ENCODE assay signal across 1 cellular context in the genomic region with DNA sequence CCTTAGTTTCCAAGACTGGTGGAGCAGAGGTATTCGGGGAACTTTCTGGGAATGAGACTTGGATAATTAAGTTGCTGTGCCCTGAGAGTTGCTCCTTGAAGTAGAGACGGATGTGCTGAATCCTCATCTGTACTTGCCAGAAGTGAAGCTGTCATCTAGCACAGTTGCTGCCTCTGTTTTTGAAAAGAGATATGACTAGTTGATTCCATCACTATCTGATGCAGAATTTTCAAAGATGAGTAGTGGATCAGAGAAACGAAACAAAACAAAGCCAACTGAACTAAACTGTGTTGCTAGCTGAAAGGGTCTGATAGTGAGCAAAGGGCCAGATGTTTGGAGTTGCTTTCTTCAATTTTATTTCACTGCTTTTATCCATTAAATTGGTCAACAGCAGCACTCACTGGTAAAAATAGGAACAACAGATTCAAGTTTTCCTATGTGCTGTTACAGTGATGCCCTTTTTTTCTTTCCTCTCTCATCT.
TF ChIP-seq lines count a peak whose summit lies in the region.

No MANE protein-coding gene starts in this region.

TF ChIP-seq in K562, 482 proteins besides CTCF, POLR2A, EP300 and RAD21 (continues in another document):
- TF ChIP-seq, protein P1, sequence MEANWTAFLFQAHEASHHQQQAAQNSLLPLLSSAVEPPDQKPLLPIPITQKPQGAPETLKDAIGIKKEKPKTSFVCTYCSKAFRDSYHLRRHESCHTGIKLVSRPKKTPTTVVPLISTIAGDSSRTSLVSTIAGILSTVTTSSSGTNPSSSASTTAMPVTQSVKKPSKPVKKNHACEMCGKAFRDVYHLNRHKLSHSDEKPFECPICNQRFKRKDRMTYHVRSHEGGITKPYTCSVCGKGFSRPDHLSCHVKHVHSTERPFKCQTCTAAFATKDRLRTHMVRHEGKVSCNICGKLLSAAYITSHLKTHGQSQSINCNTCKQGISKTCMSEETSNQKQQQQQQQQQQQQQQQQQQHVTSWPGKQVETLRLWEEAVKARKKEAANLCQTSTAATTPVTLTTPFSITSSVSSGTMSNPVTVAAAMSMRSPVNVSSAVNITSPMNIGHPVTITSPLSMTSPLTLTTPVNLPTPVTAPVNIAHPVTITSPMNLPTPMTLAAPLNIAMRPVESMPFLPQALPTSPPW (CRISPR knock-in tag; IDR thresholded peaks at IDR 0.05) = peak; percentile 28; the same call in 1 of the 2 replicates
- no peak for TF ChIP-seq ELF2 (CRISPR knock-in tag; IDR thresholded peaks at IDR 0.05)
- peak; percentile 99 for TF ChIP-seq GATAD2B (IDR thresholded peaks at IDR 0.05; ENCODE audit: borderline replicate concordance)
- no peak for TF ChIP-seq HNRNPK (IDR thresholded peaks at IDR 0.05; ENCODE audit: low read depth, low read length, poor library complexity, severe bottlenecking)
- TF ChIP-seq, protein P2, sequence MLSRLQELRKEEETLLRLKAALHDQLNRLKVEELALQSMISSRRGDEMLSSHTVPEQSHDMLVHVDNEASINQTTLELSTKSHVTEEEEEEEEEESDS (CRISPR knock-in tag; IDR thresholded peaks at IDR 0.05) = no peak
- TF ChIP-seq ZNF695 (CRISPR knock-in tag; IDR thresholded peaks at IDR 0.05) = no peak
- TF ChIP-seq, protein P3, sequence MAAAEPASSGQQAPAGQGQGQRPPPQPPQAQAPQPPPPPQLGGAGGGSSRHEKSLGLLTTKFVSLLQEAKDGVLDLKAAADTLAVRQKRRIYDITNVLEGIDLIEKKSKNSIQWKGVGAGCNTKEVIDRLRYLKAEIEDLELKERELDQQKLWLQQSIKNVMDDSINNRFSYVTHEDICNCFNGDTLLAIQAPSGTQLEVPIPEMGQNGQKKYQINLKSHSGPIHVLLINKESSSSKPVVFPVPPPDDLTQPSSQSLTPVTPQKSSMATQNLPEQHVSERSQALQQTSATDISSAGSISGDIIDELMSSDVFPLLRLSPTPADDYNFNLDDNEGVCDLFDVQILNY (CRISPR knock-in tag; IDR thresholded peaks at IDR 0.05) = no peak
- no peak for TF ChIP-seq ZNF324 (CRISPR knock-in tag; IDR thresholded peaks at IDR 0.05)
- TF ChIP-seq HCFC1 (IDR thresholded peaks at IDR 0.05; ENCODE audit: low read depth, low read length) = no peak
- TF ChIP-seq ATF1 (CRISPR knock-in tag; IDR thresholded peaks at IDR 0.05) = no peak
- peak; percentile 83 for TF ChIP-seq ATF1 (tag; IDR thresholded peaks at IDR 0.05)
- no peak for TF ChIP-seq ZNF3 (CRISPR knock-in tag; IDR thresholded peaks at IDR 0.05)
- TF ChIP-seq NCOR1 (IDR thresholded peaks at IDR 0.05) = peak; percentile 95
- no peak for TF ChIP-seq ZC3H11A (IDR thresholded peaks at IDR 0.05; ENCODE audit: low read depth, low read length)
- 0 out of 2 replicates have a peak, but pooled peaks have one; percentile 14 for TF ChIP-seq MAFK (IDR thresholded peaks at IDR 0.05; ENCODE audit: low read length)
- no peak for TF ChIP-seq TEAD2 (tag; IDR thresholded peaks at IDR 0.05)
- TF ChIP-seq HMG20B (CRISPR knock-in tag; IDR thresholded peaks at IDR 0.05) = no peak
- TF ChIP-seq, protein P4, sequence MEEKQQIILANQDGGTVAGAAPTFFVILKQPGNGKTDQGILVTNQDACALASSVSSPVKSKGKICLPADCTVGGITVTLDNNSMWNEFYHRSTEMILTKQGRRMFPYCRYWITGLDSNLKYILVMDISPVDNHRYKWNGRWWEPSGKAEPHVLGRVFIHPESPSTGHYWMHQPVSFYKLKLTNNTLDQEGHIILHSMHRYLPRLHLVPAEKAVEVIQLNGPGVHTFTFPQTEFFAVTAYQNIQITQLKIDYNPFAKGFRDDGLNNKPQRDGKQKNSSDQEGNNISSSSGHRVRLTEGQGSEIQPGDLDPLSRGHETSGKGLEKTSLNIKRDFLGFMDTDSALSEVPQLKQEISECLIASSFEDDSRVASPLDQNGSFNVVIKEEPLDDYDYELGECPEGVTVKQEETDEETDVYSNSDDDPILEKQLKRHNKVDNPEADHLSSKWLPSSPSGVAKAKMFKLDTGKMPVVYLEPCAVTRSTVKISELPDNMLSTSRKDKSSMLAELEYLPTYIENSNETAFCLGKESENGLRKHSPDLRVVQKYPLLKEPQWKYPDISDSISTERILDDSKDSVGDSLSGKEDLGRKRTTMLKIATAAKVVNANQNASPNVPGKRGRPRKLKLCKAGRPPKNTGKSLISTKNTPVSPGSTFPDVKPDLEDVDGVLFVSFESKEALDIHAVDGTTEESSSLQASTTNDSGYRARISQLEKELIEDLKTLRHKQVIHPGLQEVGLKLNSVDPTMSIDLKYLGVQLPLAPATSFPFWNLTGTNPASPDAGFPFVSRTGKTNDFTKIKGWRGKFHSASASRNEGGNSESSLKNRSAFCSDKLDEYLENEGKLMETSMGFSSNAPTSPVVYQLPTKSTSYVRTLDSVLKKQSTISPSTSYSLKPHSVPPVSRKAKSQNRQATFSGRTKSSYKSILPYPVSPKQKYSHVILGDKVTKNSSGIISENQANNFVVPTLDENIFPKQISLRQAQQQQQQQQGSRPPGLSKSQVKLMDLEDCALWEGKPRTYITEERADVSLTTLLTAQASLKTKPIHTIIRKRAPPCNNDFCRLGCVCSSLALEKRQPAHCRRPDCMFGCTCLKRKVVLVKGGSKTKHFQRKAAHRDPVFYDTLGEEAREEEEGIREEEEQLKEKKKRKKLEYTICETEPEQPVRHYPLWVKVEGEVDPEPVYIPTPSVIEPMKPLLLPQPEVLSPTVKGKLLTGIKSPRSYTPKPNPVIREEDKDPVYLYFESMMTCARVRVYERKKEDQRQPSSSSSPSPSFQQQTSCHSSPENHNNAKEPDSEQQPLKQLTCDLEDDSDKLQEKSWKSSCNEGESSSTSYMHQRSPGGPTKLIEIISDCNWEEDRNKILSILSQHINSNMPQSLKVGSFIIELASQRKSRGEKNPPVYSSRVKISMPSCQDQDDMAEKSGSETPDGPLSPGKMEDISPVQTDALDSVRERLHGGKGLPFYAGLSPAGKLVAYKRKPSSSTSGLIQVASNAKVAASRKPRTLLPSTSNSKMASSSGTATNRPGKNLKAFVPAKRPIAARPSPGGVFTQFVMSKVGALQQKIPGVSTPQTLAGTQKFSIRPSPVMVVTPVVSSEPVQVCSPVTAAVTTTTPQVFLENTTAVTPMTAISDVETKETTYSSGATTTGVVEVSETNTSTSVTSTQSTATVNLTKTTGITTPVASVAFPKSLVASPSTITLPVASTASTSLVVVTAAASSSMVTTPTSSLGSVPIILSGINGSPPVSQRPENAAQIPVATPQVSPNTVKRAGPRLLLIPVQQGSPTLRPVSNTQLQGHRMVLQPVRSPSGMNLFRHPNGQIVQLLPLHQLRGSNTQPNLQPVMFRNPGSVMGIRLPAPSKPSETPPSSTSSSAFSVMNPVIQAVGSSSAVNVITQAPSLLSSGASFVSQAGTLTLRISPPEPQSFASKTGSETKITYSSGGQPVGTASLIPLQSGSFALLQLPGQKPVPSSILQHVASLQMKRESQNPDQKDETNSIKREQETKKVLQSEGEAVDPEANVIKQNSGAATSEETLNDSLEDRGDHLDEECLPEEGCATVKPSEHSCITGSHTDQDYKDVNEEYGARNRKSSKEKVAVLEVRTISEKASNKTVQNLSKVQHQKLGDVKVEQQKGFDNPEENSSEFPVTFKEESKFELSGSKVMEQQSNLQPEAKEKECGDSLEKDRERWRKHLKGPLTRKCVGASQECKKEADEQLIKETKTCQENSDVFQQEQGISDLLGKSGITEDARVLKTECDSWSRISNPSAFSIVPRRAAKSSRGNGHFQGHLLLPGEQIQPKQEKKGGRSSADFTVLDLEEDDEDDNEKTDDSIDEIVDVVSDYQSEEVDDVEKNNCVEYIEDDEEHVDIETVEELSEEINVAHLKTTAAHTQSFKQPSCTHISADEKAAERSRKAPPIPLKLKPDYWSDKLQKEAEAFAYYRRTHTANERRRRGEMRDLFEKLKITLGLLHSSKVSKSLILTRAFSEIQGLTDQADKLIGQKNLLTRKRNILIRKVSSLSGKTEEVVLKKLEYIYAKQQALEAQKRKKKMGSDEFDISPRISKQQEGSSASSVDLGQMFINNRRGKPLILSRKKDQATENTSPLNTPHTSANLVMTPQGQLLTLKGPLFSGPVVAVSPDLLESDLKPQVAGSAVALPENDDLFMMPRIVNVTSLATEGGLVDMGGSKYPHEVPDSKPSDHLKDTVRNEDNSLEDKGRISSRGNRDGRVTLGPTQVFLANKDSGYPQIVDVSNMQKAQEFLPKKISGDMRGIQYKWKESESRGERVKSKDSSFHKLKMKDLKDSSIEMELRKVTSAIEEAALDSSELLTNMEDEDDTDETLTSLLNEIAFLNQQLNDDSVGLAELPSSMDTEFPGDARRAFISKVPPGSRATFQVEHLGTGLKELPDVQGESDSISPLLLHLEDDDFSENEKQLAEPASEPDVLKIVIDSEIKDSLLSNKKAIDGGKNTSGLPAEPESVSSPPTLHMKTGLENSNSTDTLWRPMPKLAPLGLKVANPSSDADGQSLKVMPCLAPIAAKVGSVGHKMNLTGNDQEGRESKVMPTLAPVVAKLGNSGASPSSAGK (IDR thresholded peaks at IDR 0.05) = no peak
- no peak for TF ChIP-seq HIVEP1 (CRISPR knock-in tag; IDR thresholded peaks at IDR 0.05)
- TF ChIP-seq DPF2 (IDR thresholded peaks at IDR 0.05) = peak; percentile 99
- TF ChIP-seq TBP (optimal IDR thresholded peaks at IDR 0.05; ENCODE audit: low read depth, low read length) = no peak
- no peak for TF ChIP-seq ELF4 (CRISPR knock-in tag; IDR thresholded peaks at IDR 0.05)
- TF ChIP-seq ZNF165 (CRISPR knock-in tag; IDR thresholded peaks at IDR 0.05; ENCODE audit: borderline replicate concordance) = no peak
- TF ChIP-seq, protein P5, sequence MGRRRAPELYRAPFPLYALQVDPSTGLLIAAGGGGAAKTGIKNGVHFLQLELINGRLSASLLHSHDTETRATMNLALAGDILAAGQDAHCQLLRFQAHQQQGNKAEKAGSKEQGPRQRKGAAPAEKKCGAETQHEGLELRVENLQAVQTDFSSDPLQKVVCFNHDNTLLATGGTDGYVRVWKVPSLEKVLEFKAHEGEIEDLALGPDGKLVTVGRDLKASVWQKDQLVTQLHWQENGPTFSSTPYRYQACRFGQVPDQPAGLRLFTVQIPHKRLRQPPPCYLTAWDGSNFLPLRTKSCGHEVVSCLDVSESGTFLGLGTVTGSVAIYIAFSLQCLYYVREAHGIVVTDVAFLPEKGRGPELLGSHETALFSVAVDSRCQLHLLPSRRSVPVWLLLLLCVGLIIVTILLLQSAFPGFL (CRISPR knock-in tag; IDR thresholded peaks at IDR 0.05) = no peak
- no peak for TF ChIP-seq POLR3A (IDR thresholded peaks at IDR 0.05; ENCODE audit: borderline replicate concordance, extremely low read depth, insufficient read depth, insufficient read length)
- TF ChIP-seq, protein P6, sequence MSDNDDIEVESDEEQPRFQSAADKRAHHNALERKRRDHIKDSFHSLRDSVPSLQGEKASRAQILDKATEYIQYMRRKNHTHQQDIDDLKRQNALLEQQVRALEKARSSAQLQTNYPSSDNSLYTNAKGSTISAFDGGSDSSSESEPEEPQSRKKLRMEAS (CRISPR knock-in tag; IDR thresholded peaks at IDR 0.05) = no peak
- peak; percentile 59 for TF ChIP-seq NFE2 (IDR thresholded peaks at IDR 0.05; ENCODE audit: low read depth)
- no peak for TF ChIP-seq ZNF354B (CRISPR knock-in tag; IDR thresholded peaks at IDR 0.05)
- no peak for TF ChIP-seq NR4A1 (CRISPR knock-in tag; IDR thresholded peaks at IDR 0.05)
- TF ChIP-seq NR4A1 (tag; IDR thresholded peaks at IDR 0.05) = no peak
- TF ChIP-seq, protein P7, sequence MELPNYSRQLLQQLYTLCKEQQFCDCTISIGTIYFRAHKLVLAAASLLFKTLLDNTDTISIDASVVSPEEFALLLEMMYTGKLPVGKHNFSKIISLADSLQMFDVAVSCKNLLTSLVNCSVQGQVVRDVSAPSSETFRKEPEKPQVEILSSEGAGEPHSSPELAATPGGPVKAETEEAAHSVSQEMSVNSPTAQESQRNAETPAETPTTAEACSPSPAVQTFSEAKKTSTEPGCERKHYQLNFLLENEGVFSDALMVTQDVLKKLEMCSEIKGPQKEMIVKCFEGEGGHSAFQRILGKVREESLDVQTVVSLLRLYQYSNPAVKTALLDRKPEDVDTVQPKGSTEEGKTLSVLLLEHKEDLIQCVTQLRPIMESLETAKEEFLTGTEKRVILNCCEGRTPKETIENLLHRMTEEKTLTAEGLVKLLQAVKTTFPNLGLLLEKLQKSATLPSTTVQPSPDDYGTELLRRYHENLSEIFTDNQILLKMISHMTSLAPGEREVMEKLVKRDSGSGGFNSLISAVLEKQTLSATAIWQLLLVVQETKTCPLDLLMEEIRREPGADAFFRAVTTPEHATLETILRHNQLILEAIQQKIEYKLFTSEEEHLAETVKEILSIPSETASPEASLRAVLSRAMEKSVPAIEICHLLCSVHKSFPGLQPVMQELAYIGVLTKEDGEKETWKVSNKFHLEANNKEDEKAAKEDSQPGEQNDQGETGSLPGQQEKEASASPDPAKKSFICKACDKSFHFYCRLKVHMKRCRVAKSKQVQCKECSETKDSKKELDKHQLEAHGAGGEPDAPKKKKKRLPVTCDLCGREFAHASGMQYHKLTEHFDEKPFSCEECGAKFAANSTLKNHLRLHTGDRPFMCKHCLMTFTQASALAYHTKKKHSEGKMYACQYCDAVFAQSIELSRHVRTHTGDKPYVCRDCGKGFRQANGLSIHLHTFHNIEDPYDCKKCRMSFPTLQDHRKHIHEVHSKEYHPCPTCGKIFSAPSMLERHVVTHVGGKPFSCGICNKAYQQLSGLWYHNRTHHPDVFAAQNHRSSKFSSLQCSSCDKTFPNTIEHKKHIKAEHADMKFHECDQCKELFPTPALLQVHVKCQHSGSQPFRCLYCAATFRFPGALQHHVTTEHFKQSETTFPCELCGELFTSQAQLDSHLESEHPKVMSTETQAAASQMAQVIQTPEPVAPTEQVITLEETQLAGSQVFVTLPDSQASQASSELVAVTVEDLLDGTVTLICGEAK (IDR thresholded peaks at IDR 0.05) = no peak
- TF ChIP-seq, protein P7 (CRISPR knock-in tag; IDR thresholded peaks at IDR 0.05) = no peak
- TF ChIP-seq BACH1 (tag; IDR thresholded peaks at IDR 0.05) = peak; percentile 72; the same call in 1 of the 2 replicates
- no peak for TF ChIP-seq HDAC6 (IDR thresholded peaks at IDR 0.05; ENCODE audit: low read depth, low read length)
